Comparison of ENCODE assay signal across 21 cellular contexts in genomic region chr16:89312194-89312593, GRCh38.
A peak's percentile ranks its signal among the peaks of the same experiment; 100 is the strongest.
DNase-seq lines count a peak whose midpoint lies in the region; ATAC-seq and TF ChIP-seq lines count a peak whose summit lies in the region.
"Had no signal": no experiment of that assay in that cellular context is flagged by ENCODE, and none has a peak within 500 bp of the region (broad histone marks: within the 10 kb centered on the region; RNA-seq: fewer than 3 reads in every experiment).

No MANE protein-coding gene starts in this region.

- peaks cover 10% of the 10 kb centered on the region for H3K36me3 ChIP-seq in effector memory CD4-positive, alpha-beta T cell (ENCODE audit: control insufficient read depth, insufficient read depth, low read length)

- peak overlapping the region; percentile 43 for H3K27ac Mint-ChIP-seq in activated CD8-positive, alpha-beta T cell treated with anti-CD3 and anti-CD28 coated beads, Interleukin-2, amount 10 ng/mL, durations not matched to agents 7 days and 5 days
- H3K27ac Mint-ChIP-seq in activated CD8-positive, alpha-beta T cell treated with anti-CD3 and anti-CD28 coated beads for 36 hours, result no peak overlapping the region
- H3K27ac Mint-ChIP-seq: dendritic cell treated with granulocyte-macrophage colony-stimulating factor and Interleukin-4, amounts not matched to agents 40 ng/mL and 50 ng/mL, for 4 days had no signal

- ATAC-seq in activated CD8-positive, alpha-beta T cell treated with anti-CD3 and anti-CD28 coated beads, Interleukin-2, amount 10 ng/mL, durations not matched to agents 7 days and 5 days, result no peak
- no peak for ATAC-seq in activated CD8-positive, alpha-beta T cell treated with anti-CD3 and anti-CD28 coated beads for 36 hours
- peak; percentile 40 for ATAC-seq in omental fat pad (ENCODE audit: low FRiP score)
- no peak for ATAC-seq in HG02981 (IDR thresholded peaks at IDR 0.05; ENCODE audit: unreplicated experiment)
- ATAC-seq: pancreas had no signal

- DNase-seq in activated CD8-positive, alpha-beta T cell treated with anti-CD3 and anti-CD28 coated beads, Interleukin-2, amount 10 ng/mL, durations not matched to agents 7 days and 5 days, result no peak
- no peak for DNase-seq in activated CD8-positive, alpha-beta T cell treated with anti-CD3 and anti-CD28 coated beads for 36 hours
- no peak for DNase-seq in RWPE1 (ENCODE audit: low spot score)
- DNase-seq in effector memory CD4-positive, alpha-beta T cell, result no peak
- no peak for DNase-seq in omental fat pad (ENCODE audit: low spot score)
- no peak for DNase-seq in AML-193 (lab: John Stamatoyannopoulos, UW)
- no peak for DNase-seq in iPS-NIHi11 (ENCODE audit: low spot score)
- DNase-seq: activated CD4-positive, CD25-positive, alpha-beta regulatory T cell; activated CD8-positive, alpha-beta memory T cell treated with anti-CD3 and anti-CD28 coated beads, Interleukin-2, amount 50 U/mL, for 4 hours; DMS53; KBM-7; MV-4-11; NCI-H526 treated with DMSO at 0.1 percent for 48 hours; SJCRH30; stimulated activated CD4-positive, alpha-beta T cell treated with anti-CD3 and anti-CD28 coated beads, Interleukin-4, amount 100 ng/mL, for 24 hours had no signal

- CTCF ChIA-PET in activated CD8-positive, alpha-beta T cell treated with anti-CD3 and anti-CD28 coated beads, Interleukin-2, amount 10 ng/mL, durations not matched to agents 7 days and 5 days (lab: Charles Lee), result interaction anchor here (0.8 to 2.9 kb wide), 2 partner anchors 20 to 196 kb away, joined by 3 to 10 read pairs; partner anchors contain the start of gene SPG7
- CTCF ChIA-PET in activated CD8-positive, alpha-beta T cell treated with anti-CD3 and anti-CD28 coated beads for 36 hours (lab: Charles Lee), result no interaction called here
- CTCF ChIA-PET in RWPE1 (lab: Yijun Ruan, JAX), result no interaction called here

- H3K9me3 ChIP-seq in effector memory CD4-positive, alpha-beta T cell (ENCODE audit: control insufficient read depth, low read length), result no peaks in the 10 kb centered on the region
- H3K9me3 ChIP-seq: pancreas, SJCRH30, thoracic aorta had no signal

- H3K4me1 Mint-ChIP-seq in activated CD8-positive, alpha-beta T cell treated with anti-CD3 and anti-CD28 coated beads, Interleukin-2, amount 10 ng/mL, durations not matched to agents 7 days and 5 days (ENCODE audit: low read depth), result peaks cover 96% of the 10 kb centered on the region
- peaks cover 78% of the 10 kb centered on the region for H3K4me1 Mint-ChIP-seq in activated CD8-positive, alpha-beta T cell treated with anti-CD3 and anti-CD28 coated beads for 36 hours (ENCODE audit: low read depth)

- H3K27me3 Mint-ChIP-seq in activated CD8-positive, alpha-beta T cell treated with anti-CD3 and anti-CD28 coated beads, Interleukin-2, amount 10 ng/mL, durations not matched to agents 7 days and 5 days (ENCODE audit: low read depth), result no peaks in the 10 kb centered on the region
- no peaks in the 10 kb centered on the region for H3K27me3 Mint-ChIP-seq in activated CD8-positive, alpha-beta T cell treated with anti-CD3 and anti-CD28 coated beads for 36 hours
- H3K27me3 Mint-ChIP-seq: brain; dendritic cell treated with granulocyte-macrophage colony-stimulating factor and Interleukin-4, amounts not matched to agents 40 ng/mL and 50 ng/mL, for 4 days had no signal

- intact Hi-C loops in activated CD8-positive, alpha-beta T cell treated with anti-CD3 and anti-CD28 coated beads for 36 hours (cut with micrococcal nuclease), result no loop called here

- no peak overlapping the region for H3K4me3 ChIP-seq in effector memory CD4-positive, alpha-beta T cell (ENCODE audit: insufficient read depth, low read depth, low read length, poor library complexity, severe bottlenecking)
- H3K4me3 ChIP-seq: pancreas, SJCRH30, thoracic aorta had no signal

- no peak for TF ChIP-seq CTCF in activated CD8-positive, alpha-beta T cell treated with anti-CD3 and anti-CD28 coated beads for 36 hours (IDR thresholded peaks at IDR 0.05)
- TF ChIP-seq CTCF in RWPE1 (conservative IDR thresholded peaks at IDR 0.05; ENCODE audit: low read depth) (no peak), omental fat pad (IDR thresholded peaks at IDR 0.05) (no peak)

- no peaks in the 10 kb centered on the region for H3K27me3 ChIP-seq in effector memory CD4-positive, alpha-beta T cell (replicated peaks; ENCODE audit: control insufficient read depth, insufficient read depth, low read length, poor library complexity, severe bottlenecking)
- H3K27me3 ChIP-seq: pancreas, SJCRH30 had no signal

- peak overlapping the region; percentile 97 for H3K27ac ChIP-seq in RWPE1
- H3K27ac ChIP-seq in effector memory CD4-positive, alpha-beta T cell (ENCODE audit: insufficient read depth, low read length, poor library complexity, severe bottlenecking), result peak overlapping the region; percentile 12
- H3K27ac ChIP-seq: C4-2B, pancreas, SJCRH30, thoracic aorta had no signal

- POLR2A ChIA-PET in activated CD8-positive, alpha-beta T cell treated with anti-CD3 and anti-CD28 coated beads, Interleukin-2, amount 10 ng/mL, durations not matched to agents 7 days and 5 days (lab: Charles Lee), result no interaction called here
- POLR2A ChIA-PET in activated CD8-positive, alpha-beta T cell treated with anti-CD3 and anti-CD28 coated beads for 36 hours (lab: Charles Lee), result interaction anchor here (1.2 kb wide), 1 partner anchor 173 kb away, joined by 3 read pairs; no protein-coding TSS in a partner anchor
- POLR2A ChIA-PET in RWPE1 (lab: Yijun Ruan, JAX; ENCODE audit: low non-redundant PET), result no interaction called here

- H3K4me1 ChIP-seq in effector memory CD4-positive, alpha-beta T cell (ENCODE audit: control insufficient read depth, insufficient read depth, low read length, poor library complexity, severe bottlenecking), result peaks cover 60% of the 10 kb centered on the region
- H3K4me1 ChIP-seq: SJCRH30 had no signal

- no peak overlapping the region for H3K4me3 Mint-ChIP-seq in activated CD8-positive, alpha-beta T cell treated with anti-CD3 and anti-CD28 coated beads, Interleukin-2, amount 10 ng/mL, durations not matched to agents 7 days and 5 days
- no peak overlapping the region for H3K4me3 Mint-ChIP-seq in activated CD8-positive, alpha-beta T cell treated with anti-CD3 and anti-CD28 coated beads for 36 hours
- H3K4me3 Mint-ChIP-seq: brain; dendritic cell treated with granulocyte-macrophage colony-stimulating factor and Interleukin-4, amounts not matched to agents 40 ng/mL and 50 ng/mL, for 4 days had no signal

- no peaks in the 10 kb centered on the region for H3K9me3 Mint-ChIP-seq in activated CD8-positive, alpha-beta T cell treated with anti-CD3 and anti-CD28 coated beads, Interleukin-2, amount 10 ng/mL, durations not matched to agents 7 days and 5 days (ENCODE audit: insufficient read depth)
- no peaks in the 10 kb centered on the region for H3K9me3 Mint-ChIP-seq in activated CD8-positive, alpha-beta T cell treated with anti-CD3 and anti-CD28 coated beads for 36 hours
- H3K9me3 Mint-ChIP-seq: brain; dendritic cell treated with granulocyte-macrophage colony-stimulating factor and Interleukin-4, amounts not matched to agents 40 ng/mL and 50 ng/mL, for 4 days had no signal

- peaks cover 90% of the 10 kb centered on the region for H3K36me3 Mint-ChIP-seq in activated CD8-positive, alpha-beta T cell treated with anti-CD3 and anti-CD28 coated beads, Interleukin-2, amount 10 ng/mL, durations not matched to agents 7 days and 5 days (ENCODE audit: low read depth)
- H3K36me3 Mint-ChIP-seq in activated CD8-positive, alpha-beta T cell treated with anti-CD3 and anti-CD28 coated beads for 36 hours (ENCODE audit: low read depth), result peaks cover 57% of the 10 kb centered on the region
